14 cellular contexts compared by ENCODE assay signal in the genomic region with DNA sequence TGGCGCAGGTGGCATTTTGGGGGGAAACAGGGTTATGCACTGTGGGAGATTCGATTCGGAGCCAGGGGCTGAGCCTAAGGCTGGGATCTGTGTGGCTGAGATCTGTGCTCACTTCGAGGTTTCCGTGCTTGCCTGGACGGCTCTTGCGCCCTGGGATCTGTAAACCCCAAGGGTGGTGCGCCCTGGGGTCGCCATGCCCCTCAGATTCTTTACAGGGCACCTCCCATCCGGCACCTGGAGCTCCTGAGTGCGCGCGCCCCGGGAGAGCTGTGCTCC. TPM values are rescaled to one million over a fixed set of nuclear protein-coding genes. Genes with fewer than 3 reads are reported as not detected.
DNase-seq lines count a peak whose midpoint lies in the region; ATAC-seq and TF ChIP-seq lines count a peak whose summit lies in the region.
"Had no signal": no experiment of that assay in that cellular context is flagged by ENCODE, and none has a peak within 500 bp of the region (broad histone marks: within the 10 kb centered on the region; RNA-seq: fewer than 3 reads in every experiment).

No MANE protein-coding gene starts in this region.

- no peak overlapping the region for H2BK15ac ChIP-seq in neuronal stem cell (ENCODE audit: low read length)

- no peak for TF ChIP-seq CTCF in esophagus squamous epithelium (IDR thresholded peaks at IDR 0.05)

- 21 to 32% methylated on average over 3 to 9 of the region's 14 CpGs for WGBS in esophagus squamous epithelium, 2 donors
- no CpG with 5 or more reads among the region's 14 CpGs for WGBS in neuronal stem cell (ENCODE audit: extremely low coverage in 2 of 2, insufficient read length in 2 of 2, insufficient replicate concordance in 1 of 2), 2 donors

- no peak overlapping the region for H3K23ac ChIP-seq in neuronal stem cell (ENCODE audit: low read depth, low read length, poor library complexity)

- ATAC-seq in T-cell (replicated peaks in 1 of 4) = no peak

- peak overlapping the region; percentile 8 to 57 (median 34) for H3K4me3 ChIP-seq in esophagus squamous epithelium
- peak overlapping the region; percentile 37 to 81 for H3K4me3 ChIP-seq in neuronal stem cell (ENCODE audit: low read length in 2 of 2)
- H3K4me3 ChIP-seq: PC-9 had no signal

- H3K9me3 ChIP-seq in ES-I3 (ENCODE audit: control insufficient read depth, insufficient read depth, low read length) = no peaks in the 10 kb centered on the region
- H3K9me3 ChIP-seq in esophagus squamous epithelium = peaks cover 0 to 10% (median 0%) of the 10 kb centered on the region in 3 donors
- peaks cover 0 to 7% of the 10 kb centered on the region in 2 donors for H3K9me3 ChIP-seq in neuronal stem cell (replicated peaks in 1 of 2; ENCODE audit: control insufficient read depth in 2 of 2, insufficient read depth in 1 of 2, low read depth in 1 of 2, low read length in 2 of 2)

- peak overlapping the region; percentile 79 for H3K18ac ChIP-seq in neuronal stem cell (ENCODE audit: low read length)

- peaks cover 0 to 52% (median 3%) of the 10 kb centered on the region in 4 donors for H3K27me3 ChIP-seq in esophagus squamous epithelium
- H3K27me3 ChIP-seq in neuronal stem cell (ENCODE audit: control insufficient read depth in 3 of 3, insufficient read depth in 3 of 3, low read depth in 1 of 3, low read length in 3 of 3) = peaks cover 2 to 30% (median 29%) of the 10 kb centered on the region in 3 experiments

- intact Hi-C loops in esophagus squamous epithelium (cut with DNase I) = no loop called here

- H3K4me1 ChIP-seq in ES-I3 (ENCODE audit: insufficient read depth, low read length) = no peaks in the 10 kb centered on the region
- H3K4me1 ChIP-seq in esophagus squamous epithelium = peaks cover 12 to 37% (median 21%) of the 10 kb centered on the region in 3 donors
- H3K4me1 ChIP-seq in neuronal stem cell (ENCODE audit: control insufficient read depth in 2 of 2, insufficient read depth in 1 of 2, low read depth in 1 of 2, low read length in 2 of 2) = peaks cover 2 to 9% of the 10 kb centered on the region in 2 donors

- POLR2A ChIA-PET in T-cell (lab: Charles Lee) = no interaction called here

- no peaks in the 10 kb centered on the region for H3K79me1 ChIP-seq in neuronal stem cell (ENCODE audit: low read depth, low read length)

- peak overlapping the region in 2 of 3 donors; percentile 53 to 79 for H3K4me3 Mint-ChIP-seq in T-cell

- peak overlapping the region; percentile 80 for H2BK12ac ChIP-seq in neuronal stem cell (ENCODE audit: low read length)

- peak overlapping the region; percentile 99 for H3K4me2 ChIP-seq in neuronal stem cell (ENCODE audit: insufficient read depth, low read length, poor library complexity, severe bottlenecking)
- H3K4me2 ChIP-seq: PC-9 had no signal

- H4K8ac ChIP-seq in neuronal stem cell (ENCODE audit: low read depth, low read length) = no peak overlapping the region

- H3K4ac ChIP-seq in neuronal stem cell (ENCODE audit: low read length) = no peak overlapping the region

- peak overlapping the region; percentile 4 for H2AK5ac ChIP-seq in neuronal stem cell (ENCODE audit: low read depth, low read length)

- H3K4me1 Mint-ChIP-seq in T-cell = peaks cover 16 to 22% (median 20%) of the 10 kb centered on the region in 3 donors

- H3K14ac ChIP-seq in neuronal stem cell (ENCODE audit: low read length) = no peak overlapping the region

- DNase-seq in T-cell (no peak), esophagus squamous epithelium (lab: John Stamatoyannopoulos, UW) (no peak), neuronal stem cell (ENCODE audit: low spot score) (no peak), cortex of kidney (lab: John Stamatoyannopoulos, UW) (no peak), NK-92 (lab: John Stamatoyannopoulos, UW; ENCODE audit: unreplicated experiment) (no peak), NCI-H2171 (lab: John Stamatoyannopoulos, UW) (no peak)
- DNase-seq in stimulated activated CD4-positive, alpha-beta T cell treated with anti-CD3 and anti-CD28 coated beads, Interleukin-2, amount 100 ng/mL, for 48 hours = no peak
- DNase-seq: activated CD4-positive, CD25-positive, alpha-beta regulatory T cell; KG1; NCI-H2107 had no signal

- H3K36me3 Mint-ChIP-seq in T-cell = no peaks in the 10 kb centered on the region

- H3K27ac ChIP-seq in esophagus squamous epithelium = peak overlapping the region in 3 of 4 donors; percentile 62 to 78 (median 68)
- no peak overlapping the region for H3K27ac ChIP-seq in neuronal stem cell (replicated peaks; ENCODE audit: low read length)
- H3K27ac ChIP-seq: PC-9 had no signal

- peak overlapping the region; percentile 89 for H2AFZ ChIP-seq in neuronal stem cell (ENCODE audit: low read length)
- H2AFZ ChIP-seq: PC-9 had no signal

- no peak overlapping the region for H3K27ac Mint-ChIP-seq in T-cell

- peaks cover 0 to 8% (median 0%) of the 10 kb centered on the region in 3 donors for H3K9me3 Mint-ChIP-seq in T-cell

- H4K91ac ChIP-seq in neuronal stem cell (ENCODE audit: low read depth, low read length, poor library complexity) = no peak overlapping the region

- H3K9ac ChIP-seq in ES-I3 (ENCODE audit: low read depth, low read length) = peak overlapping the region; percentile 71
- peak overlapping the region; percentile 52 for H3K9ac ChIP-seq in neuronal stem cell (ENCODE audit: low read depth, low read length, poor library complexity)

- TF ChIP-seq POLR2A in esophagus squamous epithelium (IDR thresholded peaks at IDR 0.05) = no peak

- H2BK5ac ChIP-seq in neuronal stem cell (ENCODE audit: low read length) = no peak overlapping the region

- H3K36me3 ChIP-seq in ES-I3 (ENCODE audit: insufficient read depth, low read length) (no peaks in the 10 kb centered on the region), esophagus squamous epithelium (no peaks in the 10 kb centered on the region), neuronal stem cell (replicated peaks in 1 of 2; ENCODE audit: control insufficient read depth in 2 of 2, insufficient read depth in 2 of 2, low read length in 2 of 2) (no peaks in the 10 kb centered on the region)

- CTCF ChIA-PET in T-cell (lab: Charles Lee) = no interaction called here

- H2BK120ac ChIP-seq in neuronal stem cell (ENCODE audit: low read depth, low read length) = no peak overlapping the region

- peaks cover 75 to 85% of the 10 kb centered on the region in 2 donors for H3K27me3 Mint-ChIP-seq in T-cell

RNA-seq across cellular contexts. Expression of a gene that starts 0.4 kb away (rescaled TPM):
- total RNA-seq in T-cell = under 1 TPM in 2 of 5 donors, not detected in 3; 0.13 TPM
- total RNA-seq in esophagus squamous epithelium = 1 to 10 TPM in 2 of 4 donors, under 1 TPM in 2; 0.29 to 2.3 (median 1.3) TPM
- polyA plus RNA-seq in neuronal stem cell (2013, experiment 1 of 2) = 0.13 TPM
- polyA plus RNA-seq in neuronal stem cell (2013, experiment 2 of 2) = 0.06 TPM
- total RNA-seq: lower leg skin, skeletal muscle tissue had no signal

RNA-seq across cellular contexts. Expression of a gene that starts 43.1 kb away (rescaled TPM):
- total RNA-seq in T-cell = 100 to 1,000 TPM in 1 of 5 donors, 10 to 100 TPM in 4; 38.2 to 114 (median 72.5) TPM
- 10 to 100 TPM in 3 of 4 donors, 1 to 10 TPM in 1; 6.9 to 24.0 (median 15.5) TPM for total RNA-seq in esophagus squamous epithelium
- 0.01 TPM for polyA plus RNA-seq in neuronal stem cell (2013, experiment 1 of 2)
- polyA plus RNA-seq in neuronal stem cell (2013, experiment 2 of 2) = 0.01 TPM
